In the genomic region with DNA sequence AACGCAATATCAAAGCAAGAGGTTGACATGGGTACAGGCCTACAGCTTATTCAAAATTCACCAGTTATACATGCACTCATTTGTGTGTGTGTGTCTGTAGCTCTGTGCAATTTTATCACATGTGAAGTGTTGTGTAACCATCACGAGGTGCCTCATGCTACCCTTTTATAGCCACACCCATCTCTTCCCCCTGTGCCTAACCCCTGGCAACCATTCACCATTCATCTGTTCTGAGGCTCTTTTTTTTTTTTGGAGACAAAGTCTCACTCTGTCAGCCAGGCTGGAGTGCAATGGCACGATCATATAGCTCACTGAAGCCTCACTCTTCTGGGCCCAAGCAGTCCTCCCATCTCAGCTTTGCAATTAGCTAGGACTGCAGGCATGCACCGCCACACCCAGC, we compare ENCODE assay signal across 17 cellular contexts.
DNase-seq lines count a peak whose midpoint lies in the region; ATAC-seq and TF ChIP-seq lines count a peak whose summit lies in the region.
"Had no signal": no experiment of that assay in that cellular context is flagged by ENCODE, and none has a peak within 500 bp of the region (broad histone marks: within the 10 kb centered on the region; RNA-seq: fewer than 3 reads in every experiment).

No MANE protein-coding gene starts in this region.

- TF ChIP-seq POLR2A in vagina (IDR thresholded peaks at IDR 0.05) = no peak

- peak overlapping the region; percentile 58 for H3K27ac ChIP-seq in layer of hippocampus (ENCODE audit: low read depth, low read length)
- peak overlapping the region; percentile 75 for H3K27ac ChIP-seq in vagina
- H3K27ac ChIP-seq: foreskin keratinocyte, stomach had no signal

- ATAC-seq in Right ventricle myocardium superior (ENCODE audit: poor library complexity) (peak; percentile 53), HG03159 (IDR thresholded peaks at IDR 0.05; ENCODE audit: unreplicated experiment) (no peak), GM18520 (IDR thresholded peaks at IDR 0.05; ENCODE audit: unreplicated experiment) (no peak)
- ATAC-seq: CD8-positive, alpha-beta T cell; foreskin keratinocyte; HCT116 had no signal

- H3K27me3 ChIP-seq in layer of hippocampus (ENCODE audit: control insufficient read depth, insufficient read depth, low read length) = no peaks in the 10 kb centered on the region
- H3K27me3 ChIP-seq in vagina = no peaks in the 10 kb centered on the region
- H3K27me3 ChIP-seq: foreskin keratinocyte, stomach had no signal

- DNase-seq in Right ventricle myocardium superior (no peak), cardiac septum (ENCODE audit: low spot score) (no peak), epidermal melanocyte (ENCODE audit: insufficient read length, low spot score) (peak; percentile 61), vagina (ENCODE audit: extremely low spot score in 2 of 2) (no peak), kidney glomerular epithelial cell (lab: John Stamatoyannopoulos, UW) (no peak)
- DNase-seq: activated CD8-positive, alpha-beta memory T cell treated with anti-CD3 and anti-CD28 coated beads for 24 hours; CD8-positive, alpha-beta T cell; dermis blood vessel endothelial cell; IMR-90; NCI-H1417; occipital lobe; stomach had no signal

- no peaks in the 10 kb centered on the region for H3K36me3 ChIP-seq in vagina

- no peak for TF ChIP-seq CTCF in vagina (IDR thresholded peaks at IDR 0.05)

- peaks cover 14% of the 10 kb centered on the region for H3K4me1 ChIP-seq in vagina
- H3K4me1 ChIP-seq: foreskin keratinocyte, stomach had no signal

- no peaks in the 10 kb centered on the region for H3K9me3 ChIP-seq in vagina
- H3K9me3 ChIP-seq: stomach had no signal

- H3K4me3 ChIP-seq in vagina = no peak overlapping the region
- H3K4me3 ChIP-seq: stomach had no signal

- intact Hi-C loops in Right ventricle myocardium superior (cut with DNase I) = no loop called here
- intact Hi-C loops in cardiac septum (cut with DNase I) = loop anchor here (10.0 kb wide), 1 partner anchor 179 kb away; no protein-coding TSS in a partner anchor
- intact Hi-C loops in vagina (cut with DNase I) = no loop called here
